18 cellular contexts compared by ENCODE assay signal in genomic region chr11:113255096-113255495, GRCh38.
"Had no signal": no experiment of that assay in that cellular context is flagged by ENCODE, and none has a peak within 500 bp of the region (broad histone marks: within the 10 kb centered on the region; RNA-seq: fewer than 3 reads in every experiment).

No MANE protein-coding gene starts in this region.

- H3K9me3 ChIP-seq: neutrophil, pancreas, thyroid gland had no signal

- H3K4me3 ChIP-seq: dorsolateral prefrontal cortex, pancreas, thyroid gland had no signal

- H3K36me3 ChIP-seq: neutrophil, pancreas, thyroid gland had no signal

- DNase-seq: activated CD4-positive, alpha-beta memory T cell treated with anti-CD3 and anti-CD28 coated beads, Interleukin-2, amount 10 ng/mL, durations not matched to agents 7 days and 5 days; activated CD4-positive, alpha-beta T cell treated with anti-CD3 and anti-CD28 coated beads for 48 hours; activated CD4-positive, CD25-positive, alpha-beta regulatory T cell; activated CD8-positive, alpha-beta memory T cell treated with anti-CD3 and anti-CD28 coated beads, Interleukin-2, amount 10 ng/mL, durations not matched to agents 7 days and 5 days; activated naive CD8-positive, alpha-beta T cell treated with anti-CD3 and anti-CD28 coated beads for 36 hours; amniotic stem cell; dorsolateral prefrontal cortex; immature natural killer cell; mesendoderm; naive thymus-derived CD8-positive, alpha-beta T cell; pancreas; stimulated activated CD4-positive, alpha-beta T cell treated with anti-CD3 and anti-CD28 coated beads, Interleukin-12 subunit alpha, Interleukin-12 subunit beta, amount 100 ng/mL, for 4 hours; stimulated activated CD4-positive, alpha-beta T cell treated with anti-CD3 and anti-CD28 coated beads, Interleukin-1b, Interleukin-23, amount 100 ng/mL, for 48 hours; stimulated activated CD8-positive, alpha-beta memory T cell treated with anti-CD3 and anti-CD28 coated beads, Interleukin-4, amount 100 ng/mL, for 48 hours; stimulated activated naive CD4-positive, alpha-beta T cell; T1000; thyroid gland had no signal

- H3K4me1 ChIP-seq: pancreas had no signal

- ATAC-seq: activated CD8-positive, alpha-beta memory T cell treated with anti-CD3 and anti-CD28 coated beads, Interleukin-2, amount 10 ng/mL, durations not matched to agents 7 days and 5 days; naive thymus-derived CD8-positive, alpha-beta T cell; pancreas had no signal

- H3K27me3 ChIP-seq: dorsolateral prefrontal cortex, neutrophil, pancreas, thyroid gland had no signal

- H3K27ac ChIP-seq: neutrophil, pancreas, thyroid gland had no signal
